2 cellular contexts compared by ENCODE assay signal in the genomic region with DNA sequence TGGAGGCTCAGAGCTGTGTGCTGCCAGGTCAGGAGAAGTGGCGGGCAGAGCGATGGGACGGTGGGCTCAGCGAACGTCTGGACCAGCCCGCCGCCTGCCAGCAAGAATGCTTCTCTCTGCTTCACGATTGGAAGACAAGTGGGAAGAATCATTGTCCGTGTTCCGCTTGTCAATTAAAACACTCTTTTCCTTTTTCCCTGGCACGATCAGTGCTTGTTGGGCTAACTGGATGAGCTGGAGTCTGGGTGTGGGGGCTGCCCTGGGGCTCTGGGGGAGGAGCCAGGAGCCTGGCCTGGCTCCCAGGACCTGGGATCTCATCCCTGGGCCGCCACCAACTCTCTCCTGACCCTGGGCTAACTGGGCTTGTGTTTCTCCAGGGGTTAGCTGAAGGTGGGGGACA.
TF ChIP-seq lines count a peak whose summit lies in the region.

No MANE protein-coding gene starts in this region.

TF ChIP-seq in liver, 16 proteins besides CTCF, POLR2A, EP300 and RAD21 (continued from another document):
- TF ChIP-seq, protein P1, sequence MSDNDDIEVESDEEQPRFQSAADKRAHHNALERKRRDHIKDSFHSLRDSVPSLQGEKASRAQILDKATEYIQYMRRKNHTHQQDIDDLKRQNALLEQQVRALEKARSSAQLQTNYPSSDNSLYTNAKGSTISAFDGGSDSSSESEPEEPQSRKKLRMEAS (IDR thresholded peaks at IDR 0.05): no peak
- TF ChIP-seq ZBTB33 (IDR thresholded peaks at IDR 0.05): no peak
- TF ChIP-seq ATF3 (IDR thresholded peaks at IDR 0.05): no peak

TF ChIP-seq in HepG2, 621 proteins besides CTCF, POLR2A, EP300 and RAD21 (continued from another document):
- no peak for TF ChIP-seq ZNF30 (CRISPR knock-in tag; IDR thresholded peaks at IDR 0.05)
- TF ChIP-seq ZC3H4 (CRISPR knock-in tag; IDR thresholded peaks at IDR 0.05; ENCODE audit: borderline replicate concordance): no peak
